In genomic region chr11:116219171-116219635, GRCh38 we compare ENCODE assay signal across 17 cellular contexts.
DNase-seq lines count a peak whose midpoint lies in the region; ATAC-seq, FAIRE-seq and TF ChIP-seq lines count a peak whose summit lies in the region.
"Had no signal": no experiment of that assay in that cellular context is flagged by ENCODE, and none has a peak within 500 bp of the region (broad histone marks: within the 10 kb centered on the region; RNA-seq: fewer than 3 reads in every experiment).

No MANE protein-coding gene starts in this region.

- no peak overlapping the region for H3K4me3 Mint-ChIP-seq in effector memory CD8-positive, alpha-beta T cell
- H3K4me3 Mint-ChIP-seq: neural crest cell had no signal

- DNase-seq in NCI-H510A treated with DMSO at 0.1 percent for 48 hours (lab: John Stamatoyannopoulos, UW) (peak; percentile 23), NCI-H510A (lab: John Stamatoyannopoulos, UW) (no peak), NCI-H2107 treated with DMSO at 0.1 percent for 48 hours (lab: John Stamatoyannopoulos, UW; ENCODE audit: unreplicated experiment) (peak; percentile 65), astrocyte of the hippocampus (ENCODE audit: low read depth, low spot score) (peak; percentile 33), small intestine (peak; percentile 62), NOMO-1 treated with DMSO at 0.1 percent for 48 hours (lab: John Stamatoyannopoulos, UW; ENCODE audit: unreplicated experiment) (no peak), foreskin fibroblast (no peak)
- no peak for DNase-seq in effector memory CD8-positive, alpha-beta T cell
- DNase-seq: activated CD8-positive, alpha-beta memory T cell treated with anti-CD3 and anti-CD28 coated beads, Interleukin-2, amount 50 U/mL, for 48 hours; activated naive CD4-positive, alpha-beta T cell treated with anti-CD3 and anti-CD28 coated beads, Interleukin-2, amount 50 U/mL, for 16 hours; effector CD8-positive, alpha-beta T cell; mammary epithelial cell; retina; testis had no signal

- H3K4me3 ChIP-seq in small intestine (ENCODE audit: low read depth in 1 of 2, low read length in 2 of 2) (no peak overlapping the region), foreskin fibroblast (ENCODE audit: low read depth in 1 of 2, low read length in 2 of 2) (no peak overlapping the region)
- H3K4me3 ChIP-seq: testis had no signal

- H3K4me1 ChIP-seq in small intestine (ENCODE audit: control insufficient read depth in 2 of 2, insufficient read depth in 1 of 2, low read depth in 1 of 2, low read length in 1 of 2): no peaks in the 10 kb centered on the region
- H3K4me1 ChIP-seq: testis had no signal

- ATAC-seq in effector memory CD8-positive, alpha-beta T cell (replicated peaks): no peak

- H3K4me1 Mint-ChIP-seq in effector memory CD8-positive, alpha-beta T cell (ENCODE audit: low read depth in 2 of 2): no peaks in the 10 kb centered on the region

- H3K9me3 Mint-ChIP-seq in effector memory CD8-positive, alpha-beta T cell: peaks cover 0 to 6% of the 10 kb centered on the region in 2 donors

- 8 to 43% (median 24%) methylated on average over 5 of the region's 5 CpGs for WGBS in small intestine, 3 donors

- peaks cover 8 to 51% of the 10 kb centered on the region in 2 donors for H3K27me3 Mint-ChIP-seq in effector memory CD8-positive, alpha-beta T cell

- no peaks in the 10 kb centered on the region for H3K36me3 Mint-ChIP-seq in effector memory CD8-positive, alpha-beta T cell (ENCODE audit: insufficient read depth)

- no peak for TF ChIP-seq CTCF in foreskin fibroblast (IDR thresholded peaks at IDR 0.05; ENCODE audit: low read depth, low read length)

- H3K9me3 ChIP-seq in small intestine (ENCODE audit: control insufficient read depth, low read depth): no peaks in the 10 kb centered on the region
- H3K9me3 ChIP-seq: testis had no signal

- no peaks in the 10 kb centered on the region for H3K36me3 ChIP-seq in small intestine (ENCODE audit: control insufficient read depth in 2 of 2, insufficient read depth in 2 of 2, low read length in 2 of 2)

- no peak overlapping the region for H3K27ac ChIP-seq in small intestine (ENCODE audit: low read depth in 1 of 2, low read length in 1 of 2)
- H3K27ac ChIP-seq: testis had no signal

- peak overlapping the region in 1 of 2 donors; percentile 55 for H3K27ac Mint-ChIP-seq in effector memory CD8-positive, alpha-beta T cell

- FAIRE-seq in small intestine (lab: Jason Lieb, UNC): no peak
- FAIRE-seq: bronchial epithelial cell, RCC 7860 had no signal

- no peaks in the 10 kb centered on the region for H3K27me3 ChIP-seq in small intestine (ENCODE audit: control insufficient read depth in 2 of 2, insufficient read depth in 2 of 2, low read length in 2 of 2)
- H3K27me3 ChIP-seq: testis had no signal

Comparison
In these comparisons a context has a peak if more than half of its experiments do, and no peak if none do; other contexts are left out.
1. DNase-seq: peak in NCI-H510A treated with DMSO at 0.1 percent for 48 hours (single experiment), NCI-H2107 treated with DMSO at 0.1 percent for 48 hours (single experiment), astrocyte of the hippocampus (single experiment) and small intestine (single experiment); none in NCI-H510A (single experiment), NOMO-1 treated with DMSO at 0.1 percent for 48 hours (single experiment), foreskin fibroblast (0 of 2) and effector memory CD8-positive, alpha-beta T cell (0 of 3).